15 cellular contexts compared by ENCODE assay signal in the genomic region with DNA sequence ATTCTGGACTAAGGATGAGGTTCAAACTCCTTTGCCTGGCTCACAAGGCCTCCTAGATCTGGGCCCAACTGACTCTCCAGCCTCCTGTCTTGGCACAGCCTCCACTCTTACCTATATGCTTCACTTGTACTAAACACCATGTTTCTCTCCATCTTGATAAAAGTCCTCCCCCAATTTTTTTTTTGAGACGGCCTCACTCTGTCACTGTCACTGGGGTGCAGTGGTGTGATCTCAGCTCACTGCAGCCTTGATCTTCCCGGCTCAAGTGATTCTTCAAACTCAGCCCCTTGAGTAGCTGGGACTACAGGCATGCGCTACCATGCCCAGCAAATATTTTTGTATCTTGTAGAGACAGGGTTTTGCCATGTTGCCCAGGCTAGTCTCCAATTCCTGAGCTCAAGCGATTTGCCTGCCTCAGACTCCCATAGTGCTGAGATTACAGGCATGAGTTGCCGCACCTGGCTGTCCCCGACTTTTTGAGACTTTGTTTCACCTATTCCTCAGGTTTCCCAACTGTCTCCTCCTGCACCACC. TPM values are rescaled to one million over a fixed set of nuclear protein-coding genes. Genes with fewer than 3 reads are reported as not detected.
DNase-seq lines count a peak whose midpoint lies in the region; ATAC-seq and TF ChIP-seq lines count a peak whose summit lies in the region.
"Had no signal": no experiment of that assay in that cellular context is flagged by ENCODE, and none has a peak within 500 bp of the region (broad histone marks: within the 10 kb centered on the region; RNA-seq: fewer than 3 reads in every experiment).

No MANE protein-coding gene starts in this region.

- H3K27me3 ChIP-seq in OCI-LY3 (ENCODE audit: low read depth, low read length) (no peaks in the 10 kb centered on the region), esophagus (ENCODE audit: control insufficient read depth in 1 of 2, insufficient read depth in 2 of 2, low read length in 2 of 2) (no peaks in the 10 kb centered on the region), suprapubic skin (no peaks in the 10 kb centered on the region)
- H3K27me3 ChIP-seq: foreskin keratinocyte had no signal

- peak overlapping the region; percentile 14 for H3K4me3 Mint-ChIP-seq in activated T-cell treated with anti-CD3 and anti-CD28 coated beads, Interleukin-2, amount 50 U/mL, for 4 hours

- H3K4me2 ChIP-seq in OCI-LY3 (ENCODE audit: low read length) = no peak overlapping the region

- peaks cover 38% of the 10 kb centered on the region for H3K4me1 ChIP-seq in OCI-LY3 (ENCODE audit: low read length)
- peaks cover 6 to 10% of the 10 kb centered on the region in 2 donors for H3K4me1 ChIP-seq in esophagus (ENCODE audit: control insufficient read depth in 2 of 2, insufficient read depth in 2 of 2, low read length in 1 of 2)
- H3K4me1 ChIP-seq in suprapubic skin = peaks cover 68% of the 10 kb centered on the region

- WGBS in esophagus, 2 donors = 52 to 74% methylated on average over 6 of the region's 6 CpGs
- 38% methylated on average over 6 of the region's 6 CpGs for WGBS in suprapubic skin

- H4K20me1 ChIP-seq in OCI-LY3 (ENCODE audit: insufficient read depth, low read length) = no peaks in the 10 kb centered on the region

- peaks cover 12% of the 10 kb centered on the region for H3K36me3 ChIP-seq in OCI-LY3 (replicated peaks; ENCODE audit: low read depth, low read length)
- peaks cover 2 to 3% of the 10 kb centered on the region in 2 donors for H3K36me3 ChIP-seq in esophagus (ENCODE audit: control insufficient read depth in 2 of 2, insufficient read depth in 2 of 2, low read length in 1 of 2)
- no peaks in the 10 kb centered on the region for H3K36me3 ChIP-seq in suprapubic skin

- no peaks in the 10 kb centered on the region for H3K9me3 Mint-ChIP-seq in activated T-cell treated with anti-CD3 and anti-CD28 coated beads, Interleukin-2, amount 50 U/mL, for 4 hours

- H3K27ac ChIP-seq in OCI-LY3 (ENCODE audit: low read length) = no peak overlapping the region
- peak overlapping the region; percentile 14 to 46 for H3K27ac ChIP-seq in esophagus (ENCODE audit: low read depth in 2 of 2, low read length in 1 of 2)
- peak overlapping the region; percentile 53 for H3K27ac ChIP-seq in suprapubic skin
- H3K27ac ChIP-seq: foreskin keratinocyte, WERI-Rb-1 had no signal

- no peak overlapping the region for H3K4me3 ChIP-seq in OCI-LY3 (ENCODE audit: low read length)
- H3K4me3 ChIP-seq in esophagus (ENCODE audit: low read depth in 1 of 2, low read length in 2 of 2) = no peak overlapping the region
- H3K4me3 ChIP-seq in suprapubic skin = no peak overlapping the region

- no peak for ATAC-seq in activated T-cell treated with anti-CD3 and anti-CD28 coated beads, Interleukin-2, amount 50 U/mL, for 4 hours
- ATAC-seq: foreskin keratinocyte, HepG2 had no signal

- no peak for TF ChIP-seq POLR2A in suprapubic skin (IDR thresholded peaks at IDR 0.05)

- no peak overlapping the region for H3K9ac ChIP-seq in OCI-LY3 (ENCODE audit: low read length)

- TF ChIP-seq CTCF in OCI-LY3 (IDR thresholded peaks at IDR 0.05; ENCODE audit: low read depth, low read length) = no peak
- TF ChIP-seq CTCF in suprapubic skin (IDR thresholded peaks at IDR 0.05) = no peak

- peaks cover 82% of the 10 kb centered on the region for H3K4me1 Mint-ChIP-seq in activated T-cell treated with anti-CD3 and anti-CD28 coated beads, Interleukin-2, amount 50 U/mL, for 4 hours (ENCODE audit: low read depth)

- no peak for DNase-seq in activated T-cell treated with anti-CD3 and anti-CD28 coated beads, Interleukin-2, amount 50 U/mL, for 4 hours
- DNase-seq in activated T-cell treated with anti-CD3 and anti-CD28 coated beads, Interleukin-2, amount 50 U/mL, for 48 hours = no peak
- DNase-seq in suprapubic skin (ENCODE audit: low spot score in 2 of 2) (no peak), UCSD-AML1 (lab: John Stamatoyannopoulos, UW; ENCODE audit: unreplicated experiment) (no peak), midbrain (lab: John Stamatoyannopoulos, UW) (no peak), NCI-H146 treated with DMSO at 0.1 percent for 48 hours (lab: John Stamatoyannopoulos, UW; ENCODE audit: unreplicated experiment) (no peak)
- DNase-seq: effector memory CD4-positive, alpha-beta T cell; NCI-H1105 treated with DMSO at 0.1 percent for 48 hours; NCI-H226; stimulated activated naive CD4-positive, alpha-beta T cell; WERI-Rb-1 had no signal

- no peaks in the 10 kb centered on the region for H3K27me3 Mint-ChIP-seq in activated T-cell treated with anti-CD3 and anti-CD28 coated beads, Interleukin-2, amount 50 U/mL, for 4 hours (ENCODE audit: low read depth)

- H3K9me3 ChIP-seq in OCI-LY3 (ENCODE audit: insufficient read depth, low read length) (no peaks in the 10 kb centered on the region), esophagus (ENCODE audit: control insufficient read depth in 2 of 2, insufficient read depth in 1 of 2, low read depth in 1 of 2, low read length in 1 of 2) (no peaks in the 10 kb centered on the region), suprapubic skin (no peaks in the 10 kb centered on the region)

- 0 out of 2 replicates have a peak overlapping the region, but pooled peaks have one; percentile 26 for H2AFZ ChIP-seq in OCI-LY3 (ENCODE audit: low read depth, low read length)

- peaks cover 14% of the 10 kb centered on the region; the same call in 1 of the 2 replicates for H3K79me2 ChIP-seq in OCI-LY3 (ENCODE audit: low read length)

- H3K36me3 Mint-ChIP-seq in activated T-cell treated with anti-CD3 and anti-CD28 coated beads, Interleukin-2, amount 50 U/mL, for 4 hours (ENCODE audit: insufficient read depth) = peaks cover 3% of the 10 kb centered on the region

- TF ChIP-seq EP300 in suprapubic skin (IDR thresholded peaks at IDR 0.05) = no peak

RNA-seq across cellular contexts. Expression of gene CD34, which starts 39.7 kb away (rescaled TPM):
- under 1 TPM; 0.05 to 0.20 (median 0.08) TPM for total RNA-seq in activated T-cell treated with anti-CD3 and anti-CD28 coated beads, Interleukin-2, amount 50 U/mL, for 4 hours
- 10 to 100 TPM in 1 of 2 donors, 1 to 10 TPM in 1; 3.8 to 10.2 TPM for polyA plus RNA-seq in esophagus
- total RNA-seq in suprapubic skin = 10 to 100 TPM; 11.1 to 31.1 (median 17.1) TPM
- total RNA-seq: HepG2 had no signal
- polyA plus RNA-seq: HepG2 had no signal

Comparison
In these comparisons a context has a peak if more than half of its experiments do, and no peak if none do; other contexts are left out.
1. RNA of gene CD34, which starts 39.7 kb away (total RNA-seq): 11.1 to 31.1 TPM in suprapubic skin; 0.05 to 0.20 TPM in activated T-cell treated with anti-CD3 and anti-CD28 coated beads, Interleukin-2, amount 50 U/mL, for 4 hours; every median in the first group is over 10 times any median in the second.